8 cellular contexts compared by ENCODE assay signal in the genomic region with DNA sequence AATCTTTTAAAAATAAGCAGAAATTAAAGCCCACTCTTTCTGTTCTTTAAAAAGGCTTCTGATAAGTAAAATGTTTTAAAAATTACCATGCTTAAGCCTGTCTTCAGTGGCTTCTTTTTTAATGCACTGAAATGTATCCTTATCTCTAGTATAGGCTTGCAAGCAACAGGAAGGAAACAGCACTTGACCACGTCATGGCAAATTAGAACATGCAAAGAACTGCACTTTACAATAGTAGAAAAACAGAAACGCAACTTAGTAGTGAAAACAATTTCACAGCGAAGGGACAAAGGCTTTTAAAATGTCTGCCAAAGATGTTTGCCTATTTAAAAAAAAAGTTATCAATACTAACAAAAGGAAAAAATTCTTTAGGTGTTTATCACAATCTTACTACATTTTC. TPM values are rescaled to one million over a fixed set of nuclear protein-coding genes. Genes with fewer than 3 reads are reported as not detected.
DNase-seq lines count a peak whose midpoint lies in the region; ATAC-seq and FAIRE-seq lines count a peak whose summit lies in the region.

No MANE protein-coding gene starts in this region.

- peaks cover 4 to 19% of the 10 kb centered on the region in 2 donors for H3K4me1 ChIP-seq in small intestine (ENCODE audit: control insufficient read depth in 2 of 2, insufficient read depth in 1 of 2, low read depth in 1 of 2, low read length in 1 of 2)

- H3K36me3 ChIP-seq in small intestine (ENCODE audit: control insufficient read depth in 2 of 2, insufficient read depth in 2 of 2, low read length in 2 of 2) = no peaks in the 10 kb centered on the region

- peak overlapping the region; percentile 40 for H3K4me3 ChIP-seq in Jurkat, Clone E6-1 (ENCODE audit: low read length)
- no peak overlapping the region for H3K4me3 ChIP-seq in small intestine (ENCODE audit: low read depth in 1 of 2, low read length in 2 of 2)

- H3K27ac ChIP-seq in small intestine (ENCODE audit: low read depth in 1 of 2, low read length in 1 of 2) = peak overlapping the region; percentile 48 to 88

- 0 to 11% (median 5%) methylated on average over 3 of the region's 3 CpGs for WGBS in small intestine, 3 donors

- no peaks in the 10 kb centered on the region for H3K9me3 ChIP-seq in small intestine (ENCODE audit: control insufficient read depth, low read depth)

- DNase-seq in ELR (ENCODE audit: low read depth) (peak; percentile 5), foreskin melanocyte (peak; percentile 52), small intestine (peak; percentile 78), iPS-NIHi11 (ENCODE audit: low spot score) (no peak), NCI-H748 treated with DMSO at 0.1 percent for 48 hours (lab: John Stamatoyannopoulos, UW) (no peak)
- DNase-seq in Jurkat, Clone E6-1 (ENCODE audit: low read depth, low spot score) = peak; percentile 88
- DNase-seq in activated CD8-positive, alpha-beta memory T cell treated with anti-CD3 and anti-CD28 coated beads, Interleukin-2, amount 50 U/mL, for 1 hour (ENCODE audit: extremely low read depth) = peak; percentile 32

- peak; percentile 91 for FAIRE-seq in small intestine (lab: Jason Lieb, UNC)

- ATAC-seq in GM21367 (IDR thresholded peaks at IDR 0.05; ENCODE audit: unreplicated experiment) = peak; percentile 45

- no peaks in the 10 kb centered on the region for H3K27me3 ChIP-seq in small intestine (ENCODE audit: control insufficient read depth in 2 of 2, insufficient read depth in 2 of 2, low read length in 2 of 2)

RNA-seq across cellular contexts. Expression of gene ELF1, which starts 36.3 kb away (rescaled TPM):
- polyA plus RNA-seq in Jurkat, Clone E6-1 (2012; ENCODE audit: insufficient read depth, insufficient read length) = 78.5 TPM
- polyA plus RNA-seq in small intestine = 10 to 100 TPM; 34.3 to 40.8 (median 38.0) TPM

Comparison
In these comparisons a context has a peak if more than half of its experiments do, and no peak if none do; other contexts are left out.
1. DNase-seq: peak in ELR (single experiment), Jurkat, Clone E6-1 (single experiment), activated CD8-positive, alpha-beta memory T cell treated with anti-CD3 and anti-CD28 coated beads, Interleukin-2, amount 50 U/mL, for 1 hour (single experiment), foreskin melanocyte (single experiment) and small intestine (single experiment); none in iPS-NIHi11 (single experiment) and NCI-H748 treated with DMSO at 0.1 percent for 48 hours (single experiment).